19 cellular contexts compared by ENCODE assay signal in genomic region chr22:45892681-45893461, GRCh38.
"Had no signal": no experiment of that assay in that cellular context is flagged by ENCODE, and none has a peak within 500 bp of the region (broad histone marks: within the 10 kb centered on the region; RNA-seq: fewer than 3 reads in every experiment).

No MANE protein-coding gene starts in this region.

- H3K9me3 Mint-ChIP-seq: activated B cell treated with CpG ODN at 0.5 μM for 24 hours; activated CD4-positive, alpha-beta memory T cell treated with anti-CD3 and anti-CD28 coated beads, Interleukin-2, amount 10 ng/mL, durations not matched to agents 7 days and 5 days; activated naive CD8-positive, alpha-beta T cell treated with anti-CD3 and anti-CD28 coated beads, Interleukin-2, amount 10 ng/mL, durations not matched to agents 7 days and 5 days; activated T-helper 2 cell treated with anti-CD3 and anti-CD28 coated beads, Interferon-gamma antibody, Interleukin-2, Interleukin-4, amounts not matched to agents 10 μg/mL and 5 μg/mL and 100 μg/mL, durations not matched to agents 14 hours and 24 hours and 36 hours; brain; central memory CD8-positive, alpha-beta T cell; stimulated activated naive B cell treated with anti-CD40 and anti-IgM and Interleukin-4, amounts not matched to agents 10 μg/mL and 1 μg/mL and 100 μg/mL, for 72 hours had no signal

- H3K27ac ChIP-seq: coronary artery, sigmoid colon, thoracic aorta, upper lobe of left lung had no signal

- H3K27ac Mint-ChIP-seq: activated B cell treated with CpG ODN at 0.5 μM for 24 hours; activated CD4-positive, alpha-beta memory T cell treated with anti-CD3 and anti-CD28 coated beads, Interleukin-2, amount 10 ng/mL, durations not matched to agents 7 days and 5 days; activated naive CD8-positive, alpha-beta T cell treated with anti-CD3 and anti-CD28 coated beads, Interleukin-2, amount 10 ng/mL, durations not matched to agents 7 days and 5 days; activated T-helper 2 cell treated with anti-CD3 and anti-CD28 coated beads, Interferon-gamma antibody, Interleukin-2, Interleukin-4, amounts not matched to agents 10 μg/mL and 5 μg/mL and 100 μg/mL, durations not matched to agents 14 hours and 24 hours and 36 hours; stimulated activated naive B cell treated with anti-CD40 and anti-IgM and Interleukin-4, amounts not matched to agents 10 μg/mL and 1 μg/mL and 100 μg/mL, for 72 hours had no signal

- ATAC-seq: stimulated activated naive B cell treated with anti-CD40 and anti-IgM and Interleukin-4, amounts not matched to agents 10 μg/mL and 1 μg/mL and 100 μg/mL, for 72 hours had no signal

- H3K27me3 Mint-ChIP-seq: brain had no signal

- H3K36me3 ChIP-seq: sigmoid colon, thoracic aorta, upper lobe of left lung had no signal

- H3K36me3 Mint-ChIP-seq: activated naive CD8-positive, alpha-beta T cell treated with anti-CD3 and anti-CD28 coated beads, Interleukin-2, amount 10 ng/mL, durations not matched to agents 7 days and 5 days; brain; stimulated activated naive B cell treated with anti-CD40 and anti-IgM and Interleukin-4, amounts not matched to agents 10 μg/mL and 1 μg/mL and 100 μg/mL, for 72 hours had no signal

- DNase-seq: activated B cell treated with CpG ODN at 0.5 μM for 24 hours; activated CD4-positive, alpha-beta memory T cell treated with anti-CD3 and anti-CD28 coated beads, Interleukin-2, amount 10 ng/mL, durations not matched to agents 7 days and 5 days; activated CD4-positive, alpha-beta T cell treated with anti-CD3 and anti-CD28 coated beads for 48 hours; activated naive CD4-positive, alpha-beta T cell treated with Interleukin-2 at 50 U/mL for 16 hours; activated naive CD8-positive, alpha-beta T cell treated with anti-CD3 and anti-CD28 coated beads, Interleukin-2, amount 10 ng/mL, durations not matched to agents 7 days and 5 days; activated T-cell treated with anti-CD3 and anti-CD28 coated beads, Interleukin-2, amount 50 U/mL, for 1 hour; amygdala; erythroblast; foreskin melanocyte; mammary epithelial cell; sigmoid colon; stimulated activated naive B cell treated with anti-CD40 and anti-IgM and Interleukin-4, amounts not matched to agents 10 μg/mL and 1 μg/mL and 100 μg/mL, for 72 hours; T-helper 9 cell had no signal

- H3K4me3 ChIP-seq: coronary artery, sigmoid colon, thoracic aorta, upper lobe of left lung had no signal

- H3K4me3 Mint-ChIP-seq: activated B cell treated with CpG ODN at 0.5 μM for 24 hours; activated CD4-positive, alpha-beta memory T cell treated with anti-CD3 and anti-CD28 coated beads, Interleukin-2, amount 10 ng/mL, durations not matched to agents 7 days and 5 days; activated naive CD8-positive, alpha-beta T cell treated with anti-CD3 and anti-CD28 coated beads, Interleukin-2, amount 10 ng/mL, durations not matched to agents 7 days and 5 days; brain; central memory CD8-positive, alpha-beta T cell; stimulated activated naive B cell treated with anti-CD40 and anti-IgM and Interleukin-4, amounts not matched to agents 10 μg/mL and 1 μg/mL and 100 μg/mL, for 72 hours had no signal

- H3K4me1 Mint-ChIP-seq: activated B cell treated with CpG ODN at 0.5 μM for 24 hours; activated CD4-positive, alpha-beta memory T cell treated with anti-CD3 and anti-CD28 coated beads, Interleukin-2, amount 10 ng/mL, durations not matched to agents 7 days and 5 days; activated naive CD8-positive, alpha-beta T cell treated with anti-CD3 and anti-CD28 coated beads, Interleukin-2, amount 10 ng/mL, durations not matched to agents 7 days and 5 days; central memory CD8-positive, alpha-beta T cell; stimulated activated naive B cell treated with anti-CD40 and anti-IgM and Interleukin-4, amounts not matched to agents 10 μg/mL and 1 μg/mL and 100 μg/mL, for 72 hours had no signal

- H3K9me3 ChIP-seq: sigmoid colon, thoracic aorta, upper lobe of left lung had no signal
